In the genomic region with DNA sequence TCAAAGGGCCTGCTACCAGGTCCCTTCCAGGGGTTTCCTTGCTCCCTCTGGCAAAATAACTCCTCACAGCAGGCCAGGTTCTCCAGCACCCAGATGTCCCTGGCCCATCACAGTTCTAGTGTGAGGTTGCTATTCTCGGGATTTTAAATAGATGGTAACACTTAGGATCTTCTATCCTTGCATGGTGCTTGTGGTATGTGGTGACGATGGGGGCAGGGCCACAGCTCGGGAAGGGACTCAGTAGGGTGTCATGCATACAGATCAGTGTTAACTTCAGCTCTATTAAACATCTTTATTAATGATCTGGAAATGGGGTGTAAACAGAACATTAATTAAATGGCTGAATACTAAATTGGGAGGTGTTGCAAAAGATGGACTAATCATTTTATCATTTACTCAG, we compare ENCODE assay signal across 25 cellular contexts.
A peak's percentile ranks its signal among the peaks of the same experiment; 100 is the strongest.
DNase-seq lines count a peak whose midpoint lies in the region; ATAC-seq, FAIRE-seq and TF ChIP-seq lines count a peak whose summit lies in the region.
"Had no signal": no experiment of that assay in that cellular context is flagged by ENCODE, and none has a peak within 500 bp of the region (broad histone marks: within the 10 kb centered on the region; RNA-seq: fewer than 3 reads in every experiment).

No MANE protein-coding gene starts in this region.

- peaks cover 6% of the 10 kb centered on the region for H3K27me3 ChIP-seq in astrocyte (ENCODE audit: insufficient read depth, low read length)

- H3K27ac Mint-ChIP-seq in astrocyte (ENCODE audit: unreplicated experiment), result peak overlapping the region; percentile 41
- H3K27ac Mint-ChIP-seq: CD4-positive, alpha-beta memory T cell; T-cell had no signal

- no peak for FAIRE-seq in astrocyte (lab: Jason Lieb, UNC)
- FAIRE-seq: HTR-8/SVneo had no signal

- no peaks in the 10 kb centered on the region for H4K20me1 ChIP-seq in astrocyte (ENCODE audit: insufficient read depth, low read length)

- no peak for TF ChIP-seq CTCF in astrocyte (IDR thresholded peaks at IDR 0.05; ENCODE audit: insufficient read depth, low read depth, low read length)

- no peaks in the 10 kb centered on the region for H3K4me1 ChIP-seq in astrocyte (ENCODE audit: insufficient read depth, low read length)
- H3K4me1 ChIP-seq: Caco-2 had no signal

- no peak overlapping the region for H3K9ac ChIP-seq in astrocyte (ENCODE audit: low read length)

- H3K9me3 ChIP-seq in astrocyte (ENCODE audit: insufficient read depth, low read depth, low read length), result no peaks in the 10 kb centered on the region
- H3K9me3 ChIP-seq: Caco-2 had no signal

- H3K4me3 ChIP-seq in astrocyte (ENCODE audit: insufficient read depth, low read depth, low read length), result no peak overlapping the region

- H3K27ac ChIP-seq in astrocyte (ENCODE audit: low read depth, low read length), result no peak overlapping the region

- H3K27me3 Mint-ChIP-seq in astrocyte (ENCODE audit: low read depth, unreplicated experiment), result peaks cover 6% of the 10 kb centered on the region

- H3K79me2 ChIP-seq in astrocyte (ENCODE audit: insufficient read depth, low read length), result no peaks in the 10 kb centered on the region

- H3K4me1 Mint-ChIP-seq in astrocyte (ENCODE audit: low read depth, unreplicated experiment), result peaks cover 8% of the 10 kb centered on the region
- H3K4me1 Mint-ChIP-seq: CD4-positive, alpha-beta memory T cell; T-cell had no signal

- H3K4me3 Mint-ChIP-seq in astrocyte (ENCODE audit: unreplicated experiment), result no peak overlapping the region
- H3K4me3 Mint-ChIP-seq: CD4-positive, alpha-beta memory T cell; T-cell had no signal

- H3K9me3 Mint-ChIP-seq in astrocyte (ENCODE audit: unreplicated experiment), result peaks cover 3% of the 10 kb centered on the region
- H3K9me3 Mint-ChIP-seq: CD4-positive, alpha-beta memory T cell; T-cell had no signal

- H2AFZ ChIP-seq in astrocyte (ENCODE audit: low read depth, low read length), result no peak overlapping the region

- H3K36me3 ChIP-seq in astrocyte (ENCODE audit: insufficient read depth, low read length), result no peaks in the 10 kb centered on the region

- H3K4me2 ChIP-seq in astrocyte (ENCODE audit: low read length), result no peak overlapping the region

- no peaks in the 10 kb centered on the region for H3K36me3 Mint-ChIP-seq in astrocyte (ENCODE audit: low read depth, unreplicated experiment)
- H3K36me3 Mint-ChIP-seq: CD4-positive, alpha-beta memory T cell; T-cell had no signal

- DNase-seq in astrocyte (ENCODE audit: low read depth) (no peak), mesenteric fat pad (ENCODE audit: low spot score) (peak; percentile 14), HK-2 (ENCODE audit: unreplicated experiment) (no peak), T-helper 2 cell (no peak)
- DNase-seq in activated CD4-positive, alpha-beta T cell treated with anti-CD3 and anti-CD28 coated beads, Interleukin-2, amount 50 U/mL, for 48 hours, result no peak
- DNase-seq: C1 segment of cervical spinal cord; Caco-2; CD4-positive, alpha-beta memory T cell; DMS79; EL; GDM1; H7; KBM-7; NCI-H1417; NCI-H1694; NCI-H2029 treated with DMSO at 0.1 percent for 48 hours; NCI-H446 treated with DMSO at 0.1 percent for 48 hours; NCI-H526; NCI-H82; SHP77; T-cell had no signal

- peak; percentile 7 for ATAC-seq in GM18909 (IDR thresholded peaks at IDR 0.05; ENCODE audit: poor library complexity, unreplicated experiment)
- peak; percentile 6 for ATAC-seq in HG03103 (IDR thresholded peaks at IDR 0.05; ENCODE audit: low read depth, unreplicated experiment)
- no peak for ATAC-seq in GM21786 (IDR thresholded peaks at IDR 0.05; ENCODE audit: unreplicated experiment)
- ATAC-seq: T-cell had no signal
